ENCODE assay signal across 20 cellular contexts in the genomic region with DNA sequence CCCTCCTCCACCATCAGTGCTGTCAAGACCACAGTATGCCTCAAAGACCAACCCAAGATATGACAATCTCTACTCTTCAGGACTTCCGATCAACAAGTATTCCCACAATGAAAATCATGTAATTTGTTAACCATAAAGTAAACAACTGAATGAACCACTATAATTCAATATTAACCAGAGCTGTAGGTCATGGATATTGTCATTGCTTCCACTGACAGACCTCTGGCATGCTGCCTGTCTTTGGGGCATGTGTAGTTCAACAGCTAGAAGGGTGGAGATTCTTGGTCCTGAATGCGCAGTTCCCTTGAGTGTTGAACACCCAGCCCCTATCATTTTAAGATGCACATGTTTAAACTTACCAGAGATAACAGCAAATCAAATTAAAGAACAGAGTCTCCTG.
DNase-seq lines count a peak whose midpoint lies in the region; ATAC-seq and TF ChIP-seq lines count a peak whose summit lies in the region.
"Had no signal": no experiment of that assay in that cellular context is flagged by ENCODE, and none has a peak within 500 bp of the region (broad histone marks: within the 10 kb centered on the region; RNA-seq: fewer than 3 reads in every experiment).

No MANE protein-coding gene starts in this region.

- H3K4me2 ChIP-seq in GM23248 (ENCODE audit: unreplicated experiment) (no peak overlapping the region), H9 (ENCODE audit: insufficient read depth, insufficient read length, low read length) (no peak overlapping the region)

- no peak overlapping the region for H2BK15ac ChIP-seq in H9 (ENCODE audit: low read depth, low read length)

- no peak overlapping the region for H2BK20ac ChIP-seq in H9 (ENCODE audit: low read depth, low read length, poor library complexity, severe bottlenecking)

- H3K4me3 Mint-ChIP-seq in H9: no peak overlapping the region
- no peak overlapping the region for H3K4me3 Mint-ChIP-seq in activated CD4-positive, alpha-beta T cell treated with anti-CD3 and anti-CD28 coated beads, Interleukin-2, amount 10 ng/mL, durations not matched to agents 24 days and 14 days
- H3K4me3 Mint-ChIP-seq: CD14-positive monocyte; CD4-positive, alpha-beta memory T cell; CD4-positive, CD25-positive, alpha-beta regulatory T cell; CD8-positive, alpha-beta memory T cell had no signal

- no peaks in the 10 kb centered on the region for H3K9me3 Mint-ChIP-seq in H9
- H3K9me3 Mint-ChIP-seq in activated CD4-positive, alpha-beta T cell treated with anti-CD3 and anti-CD28 coated beads, Interleukin-2, amount 10 ng/mL, durations not matched to agents 24 days and 14 days: no peaks in the 10 kb centered on the region
- H3K9me3 Mint-ChIP-seq: CD4-positive, alpha-beta memory T cell had no signal

- 83 to 87% methylated on average over 2 of the region's 2 CpGs for WGBS in GM23248 (ENCODE audit: low coverage in 1 of 2, low lambda C conversion rate in 2 of 2, missing lambda C conversion rate in 2 of 2), 2 experiments
- no CpG with 5 or more reads among the region's 2 CpGs for WGBS in H9 (ENCODE audit: extremely low coverage, insufficient read length, low lambda C conversion rate)

- H3K27ac Mint-ChIP-seq in H9: no peak overlapping the region
- no peak overlapping the region for H3K27ac Mint-ChIP-seq in activated CD4-positive, alpha-beta T cell treated with anti-CD3 and anti-CD28 coated beads, Interleukin-2, amount 10 ng/mL, durations not matched to agents 24 days and 14 days
- H3K27ac Mint-ChIP-seq: CD14-positive monocyte; CD4-positive, alpha-beta memory T cell; CD4-positive, CD25-positive, alpha-beta regulatory T cell; CD8-positive, alpha-beta memory T cell had no signal

- H2AK5ac ChIP-seq in H9 (ENCODE audit: insufficient read length, low read length): no peak overlapping the region

- no peak overlapping the region for H3K27ac ChIP-seq in GM23248
- H3K27ac ChIP-seq in H9 (ENCODE audit: insufficient read length, low read depth, low read length): no peak overlapping the region
- H3K27ac ChIP-seq: BLaER1 had no signal

- H3K9ac ChIP-seq in GM23248: no peak overlapping the region
- no peak overlapping the region for H3K9ac ChIP-seq in H9 (ENCODE audit: extremely low read depth, insufficient read length, low read length)
- H3K9ac ChIP-seq: BLaER1 had no signal

- H3K23me2 ChIP-seq in H9 (ENCODE audit: insufficient read length, low read depth, low read length, poor library complexity, severe bottlenecking): no peaks in the 10 kb centered on the region

- H3K4me3 ChIP-seq in GM23248: no peak overlapping the region
- H3K4me3 ChIP-seq: BLaER1 had no signal

- H4K20me1 ChIP-seq in GM23248 (ENCODE audit: insufficient read depth) (no peaks in the 10 kb centered on the region), H9 (ENCODE audit: control insufficient read depth, insufficient read depth, insufficient read length) (no peaks in the 10 kb centered on the region)
- H4K20me1 ChIP-seq: BLaER1 had no signal

- H3K4me1 Mint-ChIP-seq in H9: peaks cover 0 to 4% of the 10 kb centered on the region in 2 experiments; a peak in 1 of 4 replicates
- no peaks in the 10 kb centered on the region for H3K4me1 Mint-ChIP-seq in activated CD4-positive, alpha-beta T cell treated with anti-CD3 and anti-CD28 coated beads, Interleukin-2, amount 10 ng/mL, durations not matched to agents 24 days and 14 days
- H3K4me1 Mint-ChIP-seq: CD4-positive, alpha-beta memory T cell; CD4-positive, CD25-positive, alpha-beta regulatory T cell; CD8-positive, alpha-beta memory T cell had no signal

- H3K14ac ChIP-seq in H9 (ENCODE audit: insufficient read depth, low read length): no peak overlapping the region

- no peaks in the 10 kb centered on the region for H3K9me2 ChIP-seq in GM23248 (ENCODE audit: insufficient read depth)

- H3K4ac ChIP-seq in H9 (ENCODE audit: low read depth, low read length): no peak overlapping the region

- no peaks in the 10 kb centered on the region; the same call in 1 of the 2 replicates for H3K27me3 Mint-ChIP-seq in H9 (ENCODE audit: low read depth)
- peaks cover 4% of the 10 kb centered on the region for H3K27me3 Mint-ChIP-seq in activated CD4-positive, alpha-beta T cell treated with anti-CD3 and anti-CD28 coated beads, Interleukin-2, amount 10 ng/mL, durations not matched to agents 24 days and 14 days

- no peak overlapping the region for H4K5ac ChIP-seq in H9 (ENCODE audit: insufficient read length, low read depth, low read length)

- no peak overlapping the region for H2BK120ac ChIP-seq in H9 (ENCODE audit: low read depth, low read length, poor library complexity, severe bottlenecking)

- no peaks in the 10 kb centered on the region for H3K36me3 Mint-ChIP-seq in H9 (ENCODE audit: insufficient read depth in 1 of 3, low read depth in 3 of 3)
- H3K36me3 Mint-ChIP-seq in activated CD4-positive, alpha-beta T cell treated with anti-CD3 and anti-CD28 coated beads, Interleukin-2, amount 10 ng/mL, durations not matched to agents 24 days and 14 days (ENCODE audit: low read depth): no peaks in the 10 kb centered on the region
- H3K36me3 Mint-ChIP-seq: CD14-positive monocyte; CD4-positive, alpha-beta memory T cell; CD4-positive, CD25-positive, alpha-beta regulatory T cell; CD8-positive, alpha-beta memory T cell had no signal

- no peaks in the 10 kb centered on the region for H3K79me2 ChIP-seq in GM23248 (ENCODE audit: insufficient read depth)
- no peaks in the 10 kb centered on the region for H3K79me2 ChIP-seq in H9 (ENCODE audit: insufficient read depth, low read length)

- H3K36me3 ChIP-seq in GM23248 (ENCODE audit: low read depth): no peaks in the 10 kb centered on the region
- H3K36me3 ChIP-seq: BE2C, BLaER1 had no signal

- H3K9me3 ChIP-seq in GM23248 (ENCODE audit: low read depth): no peaks in the 10 kb centered on the region
- no peaks in the 10 kb centered on the region for H3K9me3 ChIP-seq in H9 (ENCODE audit: control insufficient read depth, low read depth, low read length)
- H3K9me3 ChIP-seq: BE2C, BLaER1 had no signal

- H3K4me1 ChIP-seq in GM23248 (ENCODE audit: insufficient read depth): no peaks in the 10 kb centered on the region; the same call in 1 of the 2 replicates
- H3K4me1 ChIP-seq in H9 (ENCODE audit: insufficient read depth, low read length): no peaks in the 10 kb centered on the region
- H3K4me1 ChIP-seq: BE2C had no signal

- H3K27me3 ChIP-seq in GM23248 (replicated peaks; ENCODE audit: insufficient read depth) (no peaks in the 10 kb centered on the region), H9 (ENCODE audit: insufficient read depth, low read length) (no peaks in the 10 kb centered on the region)
- H3K27me3 ChIP-seq: BLaER1 had no signal

- H3K56ac ChIP-seq in H9 (ENCODE audit: insufficient read length, low read depth, low read length): no peak overlapping the region

- H3K23ac ChIP-seq in H9 (ENCODE audit: insufficient read length, low read depth, low read length): no peak overlapping the region

- in situ Hi-C loops in Caki2 (cut with HindIII; ENCODE audit: low pct_unique_long_range_greater_than_20kb, low sequenced_read_pairs) (no loop called here), GM23248 (cut with MboI) (no loop called here)

- H3T11ph ChIP-seq in H9 (ENCODE audit: low read length): no peak overlapping the region

- no peak overlapping the region for H3K18ac ChIP-seq in H9 (ENCODE audit: insufficient read length, low read depth, low read length)

- no peak overlapping the region for H2AFZ ChIP-seq in GM23248
- H2AFZ ChIP-seq in H9 (ENCODE audit: low read length): no peak overlapping the region

- TF ChIP-seq CTCF in H9 (conservative IDR thresholded peaks at IDR 0.05): no peak

- no peak overlapping the region for H4K91ac ChIP-seq in H9 (ENCODE audit: insufficient read length, low read depth, low read length)

- peak; percentile 57 for DNase-seq in Caki2 (ENCODE audit: low read depth)
- DNase-seq in M059J (ENCODE audit: low read depth): peak; percentile 24
- DNase-seq in kidney tubule cell (ENCODE audit: low spot score): peak; percentile 35
- peak; percentile 49 for DNase-seq in renal cortical epithelial cell (ENCODE audit: low read depth)
- DNase-seq in GM23248: no peak
- no peak for DNase-seq in H9
- DNase-seq in activated CD4-positive, alpha-beta T cell treated with anti-CD3 and anti-CD28 coated beads, Interleukin-2, amount 10 ng/mL, durations not matched to agents 24 days and 14 days: no peak
- DNase-seq in stimulated activated naive CD8-positive, alpha-beta T cell treated with anti-CD3 and anti-CD28 coated beads, Interleukin-15, Interleukin-2, amounts not matched to agents 100 U/mL and 50 U/mL, for 24 hours: no peak
- DNase-seq: 8988T; BE2C; C1 segment of cervical spinal cord; Calu3; CD4-positive, alpha-beta memory T cell; CD4-positive, CD25-positive, alpha-beta regulatory T cell; CD8-positive, alpha-beta memory T cell; COR-L47; DMS79 treated with DMSO at 0.1 percent for 48 hours; GF-D8 had no signal

- H3F3A ChIP-seq in GM23248 (ENCODE audit: insufficient read depth): no peaks in the 10 kb centered on the region

- H2BK12ac ChIP-seq in H9 (ENCODE audit: insufficient read length, low read depth, low read length): no peak overlapping the region

- no peak overlapping the region for H4K8ac ChIP-seq in H9 (replicated peaks; ENCODE audit: insufficient read length, low read depth, low read length)

- no peaks in the 10 kb centered on the region for H3K79me1 ChIP-seq in H9 (ENCODE audit: insufficient read depth, low read depth, low read length, poor library complexity, severe bottlenecking)

- no peak overlapping the region for H2BK5ac ChIP-seq in H9 (ENCODE audit: insufficient read length, low read length)

- no peak for ATAC-seq in stimulated activated naive CD8-positive, alpha-beta T cell treated with anti-CD3 and anti-CD28 coated beads, Interleukin-15, Interleukin-2, amounts not matched to agents 100 U/mL and 50 U/mL, for 24 hours

- intact Hi-C loops in activated CD4-positive, alpha-beta T cell treated with anti-CD3 and anti-CD28 coated beads, Interleukin-2, amount 10 ng/mL, durations not matched to agents 24 days and 14 days (cut with micrococcal nuclease): no loop called here

Comparison
In these comparisons a context has a peak if more than half of its experiments do, and no peak if none do; other contexts are left out.
1. DNase-seq: peak in Caki2 (single experiment), M059J (single experiment), kidney tubule cell (single experiment) and renal cortical epithelial cell (single experiment); none in GM23248 (single experiment), H9 (single experiment), activated CD4-positive, alpha-beta T cell treated with anti-CD3 and anti-CD28 coated beads, Interleukin-2, amount 10 ng/mL, durations not matched to agents 24 days and 14 days (single experiment) and stimulated activated naive CD8-positive, alpha-beta T cell treated with anti-CD3 and anti-CD28 coated beads, Interleukin-15, Interleukin-2, amounts not matched to agents 100 U/mL and 50 U/mL, for 24 hours (single experiment).